Comparison of ENCODE assay signal across 9 cellular contexts in the genomic region with DNA sequence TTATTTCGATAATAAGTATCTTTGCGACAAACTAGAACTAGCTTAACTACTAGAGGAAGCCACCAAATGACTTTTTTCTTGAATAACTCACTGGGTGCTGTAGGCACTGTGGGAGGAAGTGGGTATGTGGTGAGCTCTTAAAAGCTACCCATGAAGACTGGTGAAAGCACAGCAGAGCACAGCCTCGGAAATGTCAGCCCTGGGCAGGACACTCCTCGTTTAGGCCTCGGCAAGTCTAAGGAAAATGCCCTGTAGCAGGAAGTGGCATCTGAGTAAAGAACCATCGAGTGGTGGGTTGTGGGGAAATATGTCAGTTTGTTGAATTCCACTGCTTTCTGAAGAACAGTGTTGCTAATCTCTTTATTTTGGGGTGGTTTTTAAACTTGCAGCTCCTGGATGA. TPM values are rescaled to one million over a fixed set of nuclear protein-coding genes. Genes with fewer than 3 reads are reported as not detected.
DNase-seq lines count a peak whose midpoint lies in the region; ATAC-seq and TF ChIP-seq lines count a peak whose summit lies in the region.
"Had no signal": no experiment of that assay in that cellular context is flagged by ENCODE, and none has a peak within 500 bp of the region (broad histone marks: within the 10 kb centered on the region; RNA-seq: fewer than 3 reads in every experiment).

No MANE protein-coding gene starts in this region.

- H3K4me3 ChIP-seq in left lung (no peak overlapping the region), Caco-2 (ENCODE audit: low read depth, low read length) (no peak overlapping the region)

- intact Hi-C loops in left lung (cut with DNase I) (loop anchor here in 1 of 2 donors (10.0 kb wide), 1 partner anchor 107 kb away; no protein-coding TSS in a partner anchor), Caco-2 (cut with micrococcal nuclease; ENCODE audit: unreplicated experiment) (no loop called here)

- peak overlapping the region; percentile 90 for H3K4me3 Mint-ChIP-seq in activated T-helper 17 cell treated with anti-CD3 and anti-CD28 coated beads, Interleukin-2, amount 50 U/mL, for 72 hours
- no peak overlapping the region for H3K4me3 Mint-ChIP-seq in Caco-2 (ENCODE audit: unreplicated experiment)

- no TSS peak for BruUV-seq in Caco-2 (replicated peaks; lab: Mats Ljungman, UMichigan)

- POLR2A ChIA-PET in Caco-2 (lab: Charles Lee) = no interaction called here

- DNase-seq in ACHN (peak; percentile 2), OCI-M1 (lab: John Stamatoyannopoulos, UW) (peak; percentile 47), left lung (no peak), NCI-H526 treated with DMSO at 0.1 percent for 48 hours (lab: John Stamatoyannopoulos, UW) (no peak), Caco-2 (no peak)
- DNase-seq in stimulated activated CD8-positive, alpha-beta memory T cell treated with anti-CD3 and anti-CD28 coated beads, Interleukin-4, amount 100 ng/mL, for 4 hours (ENCODE audit: low read depth in 2 of 2, low spot score in 1 of 2) = peak; percentile 46 to 69

- H3K27ac ChIP-seq in left lung = peak overlapping the region; percentile 74 to 81
- H3K27ac ChIP-seq: C4-2B had no signal

- no peaks in the 10 kb centered on the region for H3K9me3 Mint-ChIP-seq in activated T-helper 17 cell treated with anti-CD3 and anti-CD28 coated beads, Interleukin-2, amount 50 U/mL, for 72 hours
- H3K9me3 Mint-ChIP-seq in Caco-2 (ENCODE audit: unreplicated experiment) = no peaks in the 10 kb centered on the region

- H3K4me1 ChIP-seq in left lung = peaks cover 11 to 33% of the 10 kb centered on the region in 2 donors
- no peaks in the 10 kb centered on the region for H3K4me1 ChIP-seq in Caco-2

- CTCF ChIA-PET in Caco-2 (lab: Charles Lee) = no interaction called here

- no peak for TF ChIP-seq CTCF in left lung (IDR thresholded peaks at IDR 0.05)
- no peak for TF ChIP-seq CTCF in Caco-2 (IDR thresholded peaks at IDR 0.05; ENCODE audit: insufficient read depth in 1 of 2, low read depth in 1 of 2, low read length in 1 of 2, severe bottlenecking in 1 of 2, unreplicated experiment in 1 of 2)

- ATAC-seq in GM21528 (IDR thresholded peaks at IDR 0.05; ENCODE audit: low FRiP score, unreplicated experiment) (peak; percentile 63), left lung (peak; percentile 53)
- ATAC-seq in activated T-helper 17 cell treated with anti-CD3 and anti-CD28 coated beads, Interleukin-2, amount 50 U/mL, for 72 hours (replicated peaks) = peak; percentile 88

- H3K36me3 ChIP-seq in left lung (peaks cover 0 to 90% of the 10 kb centered on the region in 2 donors), Caco-2 (ENCODE audit: control insufficient read depth, insufficient read depth, low read length) (no peaks in the 10 kb centered on the region)

- peak overlapping the region; percentile 98 for H3K27ac Mint-ChIP-seq in activated T-helper 17 cell treated with anti-CD3 and anti-CD28 coated beads, Interleukin-2, amount 50 U/mL, for 72 hours
- no peak overlapping the region for H3K27ac Mint-ChIP-seq in Caco-2 (ENCODE audit: unreplicated experiment)

- H3K27me3 ChIP-seq in left lung (no peaks in the 10 kb centered on the region), Caco-2 (replicated peaks; ENCODE audit: control insufficient read depth, insufficient read depth, low read length) (no peaks in the 10 kb centered on the region)

- in situ Hi-C loops in ACHN (cut with HindIII; ENCODE audit: low pct_ligation_motif_present, low pct_unique_long_range_greater_than_20kb, low sequenced_read_pairs) = no loop called here

- H3K9me3 ChIP-seq in left lung = no peaks in the 10 kb centered on the region
- H3K9me3 ChIP-seq in Caco-2 = no peaks in the 10 kb centered on the region

- peaks cover 76% of the 10 kb centered on the region for H3K36me3 Mint-ChIP-seq in activated T-helper 17 cell treated with anti-CD3 and anti-CD28 coated beads, Interleukin-2, amount 50 U/mL, for 72 hours (ENCODE audit: low read depth)
- peaks cover 46% of the 10 kb centered on the region for H3K36me3 Mint-ChIP-seq in Caco-2 (ENCODE audit: insufficient read depth, unreplicated experiment)

- H3K4me1 Mint-ChIP-seq in activated T-helper 17 cell treated with anti-CD3 and anti-CD28 coated beads, Interleukin-2, amount 50 U/mL, for 72 hours = peaks cover 36% of the 10 kb centered on the region
- H3K4me1 Mint-ChIP-seq in Caco-2 (ENCODE audit: low read depth, unreplicated experiment) = no peaks in the 10 kb centered on the region

- no peaks in the 10 kb centered on the region for H3K27me3 Mint-ChIP-seq in activated T-helper 17 cell treated with anti-CD3 and anti-CD28 coated beads, Interleukin-2, amount 50 U/mL, for 72 hours
- no peaks in the 10 kb centered on the region for H3K27me3 Mint-ChIP-seq in Caco-2 (ENCODE audit: insufficient read depth, unreplicated experiment)

RNA-seq across cellular contexts. Expression of a gene that starts 44.0 kb away (rescaled TPM):
- total RNA-seq in activated T-helper 17 cell treated with anti-CD3 and anti-CD28 coated beads, Interleukin-2, amount 50 U/mL, for 72 hours = 10 to 100 TPM; 14.0 to 30.4 TPM
- total RNA-seq in left lung (10 to 100 TPM; 19.6 to 19.9 TPM), Caco-2 (2022) (18.2 and 19.1 TPM in 2 replicates)

Comparison
In these comparisons a context has a peak if more than half of its experiments do, and no peak if none do; other contexts are left out.
1. DNase-seq: peak in ACHN (single experiment), OCI-M1 (single experiment) and stimulated activated CD8-positive, alpha-beta memory T cell treated with anti-CD3 and anti-CD28 coated beads, Interleukin-4, amount 100 ng/mL, for 4 hours (2 of 2); none in left lung (0 of 2), NCI-H526 treated with DMSO at 0.1 percent for 48 hours (single experiment) and Caco-2 (0 of 2).
2. Peak in every context shown above with its lines, with median percentiles within 50 percentile points of each other: ATAC-seq.